In genomic region chr2:112692496-112692911, GRCh38 we compare ENCODE assay signal across 1 cellular context.
TF ChIP-seq lines count a peak whose summit lies in the region.

No MANE protein-coding gene starts in this region.

TF ChIP-seq in HEK293, 187 proteins besides CTCF, POLR2A, EP300 and RAD21 (continued from another document):
- TF ChIP-seq ZNF776 (tag by site-specific recombination; IDR thresholded peaks at IDR 0.05; ENCODE audit: borderline replicate concordance), result no peak
- 0 out of 2 replicates have a peak, but pooled peaks have one; percentile 9 for TF ChIP-seq ZBTB8A (tag by site-specific recombination; IDR thresholded peaks at IDR 0.05)
- no peak for TF ChIP-seq ZNF488 (tag by site-specific recombination; IDR thresholded peaks at IDR 0.05)
- no peak for TF ChIP-seq ZNF311 (tag by site-specific recombination; IDR thresholded peaks at IDR 0.05; ENCODE audit: borderline replicate concordance)
- TF ChIP-seq ZSCAN30 (tag by site-specific recombination; IDR thresholded peaks at IDR 0.05), result no peak
- TF ChIP-seq PATZ1 (tag by site-specific recombination; IDR thresholded peaks at IDR 0.05), result 0 out of 2 replicates have a peak, but pooled peaks have one; percentile 40
- no peak for TF ChIP-seq ZNF792 (tag by site-specific recombination; IDR thresholded peaks at IDR 0.05)
- TF ChIP-seq ZNF571 (tag by site-specific recombination; IDR thresholded peaks at IDR 0.05), result no peak
- TF ChIP-seq ZNF37A (tag by site-specific recombination; IDR thresholded peaks at IDR 0.05), result no peak
- TF ChIP-seq ZNF292 (tag by site-specific recombination; IDR thresholded peaks at IDR 0.05; ENCODE audit: borderline replicate concordance, low read depth), result no peak
- peak; percentile 50; the same call in 1 of the 2 replicates for TF ChIP-seq ZNF600 (tag by site-specific recombination; IDR thresholded peaks at IDR 0.05)
- TF ChIP-seq ZNF10 (tag by site-specific recombination; IDR thresholded peaks at IDR 0.05), result no peak
- no peak for TF ChIP-seq KLF10 (tag by site-specific recombination; IDR thresholded peaks at IDR 0.05)
- TF ChIP-seq ZBTB44 (tag by site-specific recombination; IDR thresholded peaks at IDR 0.05), result no peak
- TF ChIP-seq YY1 (tag by site-specific recombination; IDR thresholded peaks at IDR 0.05), result no peak
- TF ChIP-seq BCL11B (tag by site-specific recombination; IDR thresholded peaks at IDR 0.05; ENCODE audit: low read depth), result no peak
- no peak for TF ChIP-seq ZNF777 (tag by site-specific recombination; IDR thresholded peaks at IDR 0.05; ENCODE audit: borderline replicate concordance)
- no peak for TF ChIP-seq ZBTB49 (tag by site-specific recombination; IDR thresholded peaks at IDR 0.05; ENCODE audit: low read depth)
- TF ChIP-seq ZNF248 (tag by site-specific recombination; IDR thresholded peaks at IDR 0.05), result no peak
- TF ChIP-seq ZNF701 (tag by site-specific recombination; IDR thresholded peaks at IDR 0.05), result no peak
- TF ChIP-seq ZBTB21 (tag by site-specific recombination; IDR thresholded peaks at IDR 0.05), result 0 out of 2 replicates have a peak, but pooled peaks have one; percentile 54
